ENCODE assay signal across 8 cellular contexts in genomic region chr16:31713945-31714898, GRCh38.
DNase-seq lines count a peak whose midpoint lies in the region; TF ChIP-seq lines count a peak whose summit lies in the region.

No MANE protein-coding gene starts in this region.

- peaks cover 6% of the 10 kb centered on the region for H3K79me1 ChIP-seq in trophoblast cell (ENCODE audit: low read length)

- peaks cover 51% of the 10 kb centered on the region for H3K4me1 Mint-ChIP-seq in activated CD4-positive, alpha-beta T cell treated with anti-CD3 and anti-CD28 coated beads, Interleukin-2, amount 10 ng/mL, durations not matched to agents 7 days and 5 days
- peaks cover 29% of the 10 kb centered on the region for H3K4me1 Mint-ChIP-seq in T-helper 1 cell treated with Interleukin-12 subunit alpha and Interleukin-12 subunit beta and Interleukin-4 antibody, amounts not matched to agents 30 μg/mL and 1 μg/mL, for 36 hours (ENCODE audit: low read depth)

- no peak for DNase-seq in activated CD4-positive, alpha-beta T cell treated with anti-CD3 and anti-CD28 coated beads, Interleukin-2, amount 10 ng/mL, durations not matched to agents 7 days and 5 days
- DNase-seq in activated CD4-positive, alpha-beta T cell treated with anti-CD3 and anti-CD28 coated beads for 48 hours, result no peak
- DNase-seq in fibroblast of lung (ENCODE audit: low read depth in 2 of 2) (no peak), trophoblast cell (no peak), NOMO-1 treated with DMSO at 0.1 percent for 48 hours (lab: John Stamatoyannopoulos, UW; ENCODE audit: unreplicated experiment) (no peak)
- DNase-seq in central memory CD4-positive, alpha-beta T cell, result no peak
- no peak for DNase-seq in stimulated activated CD4-positive, alpha-beta T cell treated with anti-CD3 and anti-CD28 coated beads, Interleukin-2, amount 100 ng/mL, for 48 hours

- H3K18ac ChIP-seq in trophoblast cell (ENCODE audit: low read length), result no peak overlapping the region

- H3K4me3 Mint-ChIP-seq in activated CD4-positive, alpha-beta T cell treated with anti-CD3 and anti-CD28 coated beads, Interleukin-2, amount 10 ng/mL, durations not matched to agents 7 days and 5 days, result peak overlapping the region; percentile 99
- peak overlapping the region; percentile 98 for H3K4me3 Mint-ChIP-seq in T-helper 1 cell treated with Interleukin-12 subunit alpha and Interleukin-12 subunit beta and Interleukin-4 antibody, amounts not matched to agents 30 μg/mL and 1 μg/mL, for 36 hours

- CTCF ChIA-PET in activated CD4-positive, alpha-beta T cell treated with anti-CD3 and anti-CD28 coated beads, Interleukin-2, amount 10 ng/mL, durations not matched to agents 7 days and 5 days (lab: Charles Lee), result interaction anchor here (0.8 to 1.4 kb wide), 4 partner anchors 9 to 37 kb away, joined by 3 to 5 read pairs (median 4); no protein-coding TSS in a partner anchor

- H3K27ac Mint-ChIP-seq in activated CD4-positive, alpha-beta T cell treated with anti-CD3 and anti-CD28 coated beads, Interleukin-2, amount 10 ng/mL, durations not matched to agents 7 days and 5 days, result peak overlapping the region; percentile 99
- H3K27ac Mint-ChIP-seq in T-helper 1 cell treated with Interleukin-12 subunit alpha and Interleukin-12 subunit beta and Interleukin-4 antibody, amounts not matched to agents 30 μg/mL and 1 μg/mL, for 36 hours, result peak overlapping the region; percentile 99

- no peaks in the 10 kb centered on the region for H3K27me3 Mint-ChIP-seq in activated CD4-positive, alpha-beta T cell treated with anti-CD3 and anti-CD28 coated beads, Interleukin-2, amount 10 ng/mL, durations not matched to agents 7 days and 5 days
- H3K27me3 Mint-ChIP-seq in T-helper 1 cell treated with Interleukin-12 subunit alpha and Interleukin-12 subunit beta and Interleukin-4 antibody, amounts not matched to agents 30 μg/mL and 1 μg/mL, for 36 hours (ENCODE audit: low read depth), result no peaks in the 10 kb centered on the region

- H2AFZ ChIP-seq in fibroblast of lung (ENCODE audit: low read length) (peak overlapping the region; percentile 93), trophoblast cell (ENCODE audit: insufficient read depth, low read length, poor library complexity) (no peak overlapping the region)

- no peaks in the 10 kb centered on the region for H4K20me1 ChIP-seq in fibroblast of lung (ENCODE audit: control insufficient read depth, extremely low read depth, insufficient read depth, low read length)

- H3K27me3 ChIP-seq in fibroblast of lung (ENCODE audit: control insufficient read depth, insufficient read depth, low read length) (no peaks in the 10 kb centered on the region), trophoblast cell (ENCODE audit: insufficient read depth, low read length) (no peaks in the 10 kb centered on the region)

- no CpG with 5 or more reads among the region's 12 CpGs for WGBS in trophoblast cell (ENCODE audit: extremely low coverage, insufficient coverage, insufficient read length)

- H2BK5ac ChIP-seq in trophoblast cell (ENCODE audit: low read depth, low read length, poor library complexity), result peak overlapping the region; percentile 91

- peak overlapping the region; percentile 76 to 97 (median 90) for H3K4me3 ChIP-seq in fibroblast of lung (replicated peaks in 1 of 4; ENCODE audit: control extremely low read depth in 1 of 4, insufficient read depth in 1 of 4, low read depth in 3 of 4, low read length in 4 of 4)
- H3K4me3 ChIP-seq in trophoblast cell (ENCODE audit: low read depth, low read length), result peak overlapping the region; percentile 81

- H3K36me3 Mint-ChIP-seq in activated CD4-positive, alpha-beta T cell treated with anti-CD3 and anti-CD28 coated beads, Interleukin-2, amount 10 ng/mL, durations not matched to agents 7 days and 5 days (ENCODE audit: low read depth), result peaks cover 73% of the 10 kb centered on the region
- peaks cover 57% of the 10 kb centered on the region for H3K36me3 Mint-ChIP-seq in T-helper 1 cell treated with Interleukin-12 subunit alpha and Interleukin-12 subunit beta and Interleukin-4 antibody, amounts not matched to agents 30 μg/mL and 1 μg/mL, for 36 hours (ENCODE audit: low read depth)

- peak overlapping the region; percentile 96 for H4K91ac ChIP-seq in trophoblast cell (ENCODE audit: low read depth, low read length)

- H4K8ac ChIP-seq in trophoblast cell (ENCODE audit: low read depth, low read length), result no peak overlapping the region

- H2AK5ac ChIP-seq in trophoblast cell (ENCODE audit: low read length), result no peak overlapping the region

- POLR2A ChIA-PET in activated CD4-positive, alpha-beta T cell treated with anti-CD3 and anti-CD28 coated beads, Interleukin-2, amount 10 ng/mL, durations not matched to agents 7 days and 5 days (lab: Charles Lee), result no interaction called here

- H3K36me3 ChIP-seq in fibroblast of lung (ENCODE audit: control insufficient read depth, insufficient read depth, low read length) (peaks cover 2% of the 10 kb centered on the region), trophoblast cell (ENCODE audit: control insufficient read depth in 1 of 2, insufficient read depth in 2 of 2, low read length in 2 of 2) (peaks cover 11 to 13% of the 10 kb centered on the region in 2 experiments)

- peaks cover 26% of the 10 kb centered on the region for H3K9me3 Mint-ChIP-seq in activated CD4-positive, alpha-beta T cell treated with anti-CD3 and anti-CD28 coated beads, Interleukin-2, amount 10 ng/mL, durations not matched to agents 7 days and 5 days
- H3K9me3 Mint-ChIP-seq in T-helper 1 cell treated with Interleukin-12 subunit alpha and Interleukin-12 subunit beta and Interleukin-4 antibody, amounts not matched to agents 30 μg/mL and 1 μg/mL, for 36 hours, result peaks cover 7% of the 10 kb centered on the region

- H3K4me1 ChIP-seq in fibroblast of lung (ENCODE audit: control insufficient read depth, extremely low read depth, insufficient read depth, low read length), result peaks cover 4% of the 10 kb centered on the region
- peaks cover 9 to 11% of the 10 kb centered on the region in 2 experiments for H3K4me1 ChIP-seq in trophoblast cell (ENCODE audit: control insufficient read depth in 1 of 2, insufficient read depth in 2 of 2, low read length in 2 of 2)

- peak overlapping the region; percentile 78 for H3K4me2 ChIP-seq in fibroblast of lung (ENCODE audit: extremely low read depth, insufficient read depth, low read length)
- H3K4me2 ChIP-seq in trophoblast cell (ENCODE audit: low read length), result peak overlapping the region; percentile 80

- H3K27ac ChIP-seq in fibroblast of lung (ENCODE audit: insufficient read depth, low read length) (peak overlapping the region; percentile 96), trophoblast cell (ENCODE audit: low read depth, low read length) (peak overlapping the region; percentile 95)

- H3K14ac ChIP-seq in trophoblast cell (ENCODE audit: low read length), result no peak overlapping the region

- no peak overlapping the region for H4K12ac ChIP-seq in trophoblast cell (ENCODE audit: low read depth, low read length)

- peak in 1 of 2 donors; percentile 17 for TF ChIP-seq CTCF in fibroblast of lung (conservative IDR thresholded peaks at IDR 0.05 in 1 of 2, IDR thresholded peaks at IDR 0.05 in 1 of 2; ENCODE audit: low read depth in 1 of 2, low read length in 2 of 2)

- H3K9ac ChIP-seq in fibroblast of lung (ENCODE audit: insufficient read depth, low read length), result peak overlapping the region; percentile 97
- peak overlapping the region; percentile 96 for H3K9ac ChIP-seq in trophoblast cell (ENCODE audit: low read length)

- peaks cover 21% of the 10 kb centered on the region for H3K79me2 ChIP-seq in fibroblast of lung (ENCODE audit: control insufficient read depth, insufficient read depth, low read length)
- H3K79me2 ChIP-seq in trophoblast cell (ENCODE audit: control insufficient read depth, insufficient read depth, low read length, poor library complexity), result peaks cover 6% of the 10 kb centered on the region

- H2BK120ac ChIP-seq in trophoblast cell (ENCODE audit: insufficient read depth, low read length, poor library complexity), result no peak overlapping the region

- H2BK12ac ChIP-seq in trophoblast cell (ENCODE audit: low read length), result no peak overlapping the region

- H3K23ac ChIP-seq in trophoblast cell (ENCODE audit: low read length), result no peak overlapping the region

- H3K9me3 ChIP-seq in fibroblast of lung (ENCODE audit: control insufficient read depth, insufficient read depth, low read depth, low read length) (no peaks in the 10 kb centered on the region), trophoblast cell (ENCODE audit: insufficient read depth, low read depth, low read length) (no peaks in the 10 kb centered on the region)

- H3K4ac ChIP-seq in trophoblast cell (ENCODE audit: low read depth, low read length), result no peak overlapping the region
